Comparison of ENCODE assay signal across 1 cellular context in the genomic region with DNA sequence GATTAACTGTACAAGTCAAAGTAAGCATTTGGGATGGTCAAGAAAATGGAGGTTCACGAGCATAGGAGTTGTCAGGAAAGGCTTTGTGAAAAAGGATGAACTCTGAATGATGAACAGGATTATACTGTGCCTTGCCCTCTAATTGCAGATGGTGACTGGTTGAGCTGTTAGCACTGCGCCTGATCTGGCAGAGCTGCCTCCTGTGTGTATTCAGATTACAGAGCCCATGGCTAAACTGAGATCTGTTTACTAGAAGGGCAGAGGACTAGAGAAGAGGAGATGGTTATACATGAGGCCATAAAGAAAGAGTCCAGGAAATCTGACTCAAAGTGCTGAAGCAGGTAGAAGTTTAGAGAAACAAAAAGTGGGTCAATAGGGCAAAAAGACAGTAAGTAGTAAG.
TF ChIP-seq lines count a peak whose summit lies in the region.

No MANE protein-coding gene starts in this region.

TF ChIP-seq in GM23338, 12 proteins besides CTCF, POLR2A, EP300 and RAD21:
- TF ChIP-seq, protein P1, sequence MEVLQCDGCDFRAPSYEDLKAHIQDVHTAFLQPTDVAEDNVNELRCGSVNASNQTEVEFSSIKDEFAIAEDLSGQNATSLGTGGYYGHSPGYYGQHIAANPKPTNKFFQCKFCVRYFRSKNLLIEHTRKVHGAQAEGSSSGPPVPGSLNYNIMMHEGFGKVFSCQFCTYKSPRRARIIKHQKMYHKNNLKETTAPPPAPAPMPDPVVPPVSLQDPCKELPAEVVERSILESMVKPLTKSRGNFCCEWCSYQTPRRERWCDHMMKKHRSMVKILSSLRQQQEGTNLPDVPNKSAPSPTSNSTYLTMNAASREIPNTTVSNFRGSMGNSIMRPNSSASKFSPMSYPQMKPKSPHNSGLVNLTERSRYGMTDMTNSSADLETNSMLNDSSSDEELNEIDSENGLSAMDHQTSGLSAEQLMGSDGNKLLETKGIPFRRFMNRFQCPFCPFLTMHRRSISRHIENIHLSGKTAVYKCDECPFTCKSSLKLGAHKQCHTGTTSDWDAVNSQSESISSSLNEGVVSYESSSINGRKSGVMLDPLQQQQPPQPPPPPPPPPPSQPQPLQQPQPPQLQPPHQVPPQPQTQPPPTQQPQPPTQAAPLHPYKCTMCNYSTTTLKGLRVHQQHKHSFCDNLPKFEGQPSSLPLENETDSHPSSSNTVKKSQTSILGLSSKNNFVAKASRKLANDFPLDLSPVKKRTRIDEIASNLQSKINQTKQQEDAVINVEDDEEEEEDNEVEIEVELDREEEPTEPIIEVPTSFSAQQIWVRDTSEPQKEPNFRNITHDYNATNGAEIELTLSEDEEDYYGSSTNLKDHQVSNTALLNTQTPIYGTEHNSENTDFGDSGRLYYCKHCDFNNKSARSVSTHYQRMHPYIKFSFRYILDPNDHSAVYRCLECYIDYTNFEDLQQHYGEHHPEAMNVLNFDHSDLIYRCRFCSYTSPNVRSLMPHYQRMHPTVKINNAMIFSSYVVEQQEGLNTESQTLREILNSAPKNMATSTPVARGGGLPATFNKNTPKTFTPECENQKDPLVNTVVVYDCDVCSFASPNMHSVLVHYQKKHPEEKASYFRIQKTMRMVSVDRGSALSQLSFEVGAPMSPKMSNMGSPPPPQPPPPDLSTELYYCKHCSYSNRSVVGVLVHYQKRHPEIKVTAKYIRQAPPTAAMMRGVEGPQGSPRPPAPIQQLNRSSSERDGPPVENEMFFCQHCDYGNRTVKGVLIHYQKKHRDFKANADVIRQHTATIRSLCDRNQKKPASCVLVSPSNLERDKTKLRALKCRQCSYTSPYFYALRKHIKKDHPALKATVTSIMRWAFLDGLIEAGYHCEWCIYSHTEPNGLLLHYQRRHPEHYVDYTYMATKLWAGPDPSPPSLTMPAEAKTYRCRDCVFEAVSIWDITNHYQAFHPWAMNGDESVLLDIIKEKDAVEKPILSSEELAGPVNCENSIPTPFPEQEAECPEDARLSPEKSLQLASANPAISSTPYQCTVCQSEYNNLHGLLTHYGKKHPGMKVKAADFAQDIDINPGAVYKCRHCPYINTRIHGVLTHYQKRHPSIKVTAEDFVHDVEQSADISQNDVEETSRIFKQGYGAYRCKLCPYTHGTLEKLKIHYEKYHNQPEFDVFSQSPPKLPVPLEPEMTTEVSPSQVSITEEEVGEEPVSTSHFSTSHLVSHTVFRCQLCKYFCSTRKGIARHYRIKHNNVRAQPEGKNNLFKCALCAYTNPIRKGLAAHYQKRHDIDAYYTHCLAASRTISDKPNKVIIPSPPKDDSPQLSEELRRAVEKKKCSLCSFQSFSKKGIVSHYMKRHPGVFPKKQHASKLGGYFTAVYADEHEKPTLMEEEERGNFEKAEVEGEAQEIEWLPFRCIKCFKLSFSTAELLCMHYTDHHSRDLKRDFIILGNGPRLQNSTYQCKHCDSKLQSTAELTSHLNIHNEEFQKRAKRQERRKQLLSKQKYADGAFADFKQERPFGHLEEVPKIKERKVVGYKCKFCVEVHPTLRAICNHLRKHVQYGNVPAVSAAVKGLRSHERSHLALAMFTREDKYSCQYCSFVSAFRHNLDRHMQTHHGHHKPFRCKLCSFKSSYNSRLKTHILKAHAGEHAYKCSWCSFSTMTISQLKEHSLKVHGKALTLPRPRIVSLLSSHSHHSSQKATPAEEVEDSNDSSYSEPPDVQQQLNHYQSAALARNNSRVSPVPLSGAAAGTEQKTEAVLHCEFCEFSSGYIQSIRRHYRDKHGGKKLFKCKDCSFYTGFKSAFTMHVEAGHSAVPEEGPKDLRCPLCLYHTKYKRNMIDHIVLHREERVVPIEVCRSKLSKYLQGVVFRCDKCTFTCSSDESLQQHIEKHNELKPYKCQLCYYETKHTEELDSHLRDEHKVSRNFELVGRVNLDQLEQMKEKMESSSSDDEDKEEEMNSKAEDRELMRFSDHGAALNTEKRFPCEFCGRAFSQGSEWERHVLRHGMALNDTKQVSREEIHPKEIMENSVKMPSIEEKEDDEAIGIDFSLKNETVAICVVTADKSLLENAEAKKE (CRISPR knock-in tag; IDR thresholded peaks at IDR 0.05), result no peak
- no peak for TF ChIP-seq POLR2AphosphoS5 (IDR thresholded peaks at IDR 0.05; ENCODE audit: low read depth)
- TF ChIP-seq ZNF114 (CRISPR knock-in tag; IDR thresholded peaks at IDR 0.05), result no peak
- TF ChIP-seq EZH2phosphoT487 (IDR thresholded peaks at IDR 0.05; ENCODE audit: unreplicated experiment), result no peak
- TF ChIP-seq NANOG (IDR thresholded peaks at IDR 0.05; ENCODE audit: borderline replicate concordance), result no peak
- TF ChIP-seq ZNF331 (CRISPR knock-in tag; IDR thresholded peaks at IDR 0.05; ENCODE audit: low read depth), result no peak
- no peak for TF ChIP-seq STAT1 (IDR thresholded peaks at IDR 0.05; ENCODE audit: unreplicated experiment)
- no peak for TF ChIP-seq CREB1 (CRISPR knock-in tag; IDR thresholded peaks at IDR 0.05; ENCODE audit: low read depth)
- TF ChIP-seq JUNB (IDR thresholded peaks at IDR 0.05; ENCODE audit: unreplicated experiment), result no peak
- TF ChIP-seq, protein P2, sequence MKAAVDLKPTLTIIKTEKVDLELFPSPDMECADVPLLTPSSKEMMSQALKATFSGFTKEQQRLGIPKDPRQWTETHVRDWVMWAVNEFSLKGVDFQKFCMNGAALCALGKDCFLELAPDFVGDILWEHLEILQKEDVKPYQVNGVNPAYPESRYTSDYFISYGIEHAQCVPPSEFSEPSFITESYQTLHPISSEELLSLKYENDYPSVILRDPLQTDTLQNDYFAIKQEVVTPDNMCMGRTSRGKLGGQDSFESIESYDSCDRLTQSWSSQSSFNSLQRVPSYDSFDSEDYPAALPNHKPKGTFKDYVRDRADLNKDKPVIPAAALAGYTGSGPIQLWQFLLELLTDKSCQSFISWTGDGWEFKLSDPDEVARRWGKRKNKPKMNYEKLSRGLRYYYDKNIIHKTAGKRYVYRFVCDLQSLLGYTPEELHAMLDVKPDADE (IDR thresholded peaks at IDR 0.05), result no peak
- TF ChIP-seq, protein P3, sequence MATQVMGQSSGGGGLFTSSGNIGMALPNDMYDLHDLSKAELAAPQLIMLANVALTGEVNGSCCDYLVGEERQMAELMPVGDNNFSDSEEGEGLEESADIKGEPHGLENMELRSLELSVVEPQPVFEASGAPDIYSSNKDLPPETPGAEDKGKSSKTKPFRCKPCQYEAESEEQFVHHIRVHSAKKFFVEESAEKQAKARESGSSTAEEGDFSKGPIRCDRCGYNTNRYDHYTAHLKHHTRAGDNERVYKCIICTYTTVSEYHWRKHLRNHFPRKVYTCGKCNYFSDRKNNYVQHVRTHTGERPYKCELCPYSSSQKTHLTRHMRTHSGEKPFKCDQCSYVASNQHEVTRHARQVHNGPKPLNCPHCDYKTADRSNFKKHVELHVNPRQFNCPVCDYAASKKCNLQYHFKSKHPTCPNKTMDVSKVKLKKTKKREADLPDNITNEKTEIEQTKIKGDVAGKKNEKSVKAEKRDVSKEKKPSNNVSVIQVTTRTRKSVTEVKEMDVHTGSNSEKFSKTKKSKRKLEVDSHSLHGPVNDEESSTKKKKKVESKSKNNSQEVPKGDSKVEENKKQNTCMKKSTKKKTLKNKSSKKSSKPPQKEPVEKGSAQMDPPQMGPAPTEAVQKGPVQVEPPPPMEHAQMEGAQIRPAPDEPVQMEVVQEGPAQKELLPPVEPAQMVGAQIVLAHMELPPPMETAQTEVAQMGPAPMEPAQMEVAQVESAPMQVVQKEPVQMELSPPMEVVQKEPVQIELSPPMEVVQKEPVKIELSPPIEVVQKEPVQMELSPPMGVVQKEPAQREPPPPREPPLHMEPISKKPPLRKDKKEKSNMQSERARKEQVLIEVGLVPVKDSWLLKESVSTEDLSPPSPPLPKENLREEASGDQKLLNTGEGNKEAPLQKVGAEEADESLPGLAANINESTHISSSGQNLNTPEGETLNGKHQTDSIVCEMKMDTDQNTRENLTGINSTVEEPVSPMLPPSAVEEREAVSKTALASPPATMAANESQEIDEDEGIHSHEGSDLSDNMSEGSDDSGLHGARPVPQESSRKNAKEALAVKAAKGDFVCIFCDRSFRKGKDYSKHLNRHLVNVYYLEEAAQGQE (IDR thresholded peaks at IDR 0.05; ENCODE audit: unreplicated experiment), result no peak
- TF ChIP-seq EZH2 (IDR thresholded peaks at IDR 0.05; ENCODE audit: low read depth, unreplicated experiment), result no peak
